ENCODE assay signal across 1 cellular context in the genomic region with DNA sequence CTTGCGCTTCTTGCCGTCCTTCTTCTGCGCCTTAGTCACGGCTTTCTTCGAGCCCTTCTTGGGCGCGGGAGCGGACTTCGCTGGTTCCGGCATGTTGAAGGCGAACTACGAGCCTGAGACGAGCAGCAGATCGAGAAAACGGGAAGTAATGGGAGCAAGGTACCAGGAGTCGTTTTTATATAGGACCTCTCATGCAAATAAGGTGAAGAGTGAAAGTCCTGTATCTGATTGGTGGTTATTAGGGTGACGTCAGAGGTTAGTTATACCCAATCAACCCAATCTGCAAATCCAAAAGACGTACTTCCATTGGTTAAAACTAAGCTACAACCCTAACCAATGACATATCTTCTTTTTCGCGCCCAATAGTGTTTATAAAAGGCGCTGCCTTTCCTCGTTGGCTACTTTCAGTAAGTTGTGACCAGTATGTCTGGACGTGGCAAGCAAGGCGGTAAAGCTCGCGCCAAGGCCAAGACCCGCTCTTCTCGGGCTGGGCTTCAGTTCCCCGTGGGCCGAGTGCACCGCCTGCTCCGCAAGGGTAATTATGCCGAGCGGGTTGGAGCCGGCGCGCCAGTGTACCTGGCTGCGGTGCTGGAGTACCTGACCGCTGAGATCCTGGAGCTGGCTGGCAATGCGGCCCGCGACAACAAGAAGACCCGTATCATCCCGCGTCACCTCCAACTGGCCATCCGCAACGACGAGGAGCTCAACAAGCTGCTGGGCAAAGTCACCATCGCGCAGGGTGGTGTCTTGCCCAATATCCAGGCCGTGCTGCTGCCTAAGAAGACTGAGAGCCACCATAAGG.
TF ChIP-seq lines count a peak whose summit lies in the region.

No MANE protein-coding gene starts in this region.

TF ChIP-seq in HEK293, 187 proteins besides CTCF, POLR2A, EP300 and RAD21 (continued from another document and continues in another):
- TF ChIP-seq, protein P1, sequence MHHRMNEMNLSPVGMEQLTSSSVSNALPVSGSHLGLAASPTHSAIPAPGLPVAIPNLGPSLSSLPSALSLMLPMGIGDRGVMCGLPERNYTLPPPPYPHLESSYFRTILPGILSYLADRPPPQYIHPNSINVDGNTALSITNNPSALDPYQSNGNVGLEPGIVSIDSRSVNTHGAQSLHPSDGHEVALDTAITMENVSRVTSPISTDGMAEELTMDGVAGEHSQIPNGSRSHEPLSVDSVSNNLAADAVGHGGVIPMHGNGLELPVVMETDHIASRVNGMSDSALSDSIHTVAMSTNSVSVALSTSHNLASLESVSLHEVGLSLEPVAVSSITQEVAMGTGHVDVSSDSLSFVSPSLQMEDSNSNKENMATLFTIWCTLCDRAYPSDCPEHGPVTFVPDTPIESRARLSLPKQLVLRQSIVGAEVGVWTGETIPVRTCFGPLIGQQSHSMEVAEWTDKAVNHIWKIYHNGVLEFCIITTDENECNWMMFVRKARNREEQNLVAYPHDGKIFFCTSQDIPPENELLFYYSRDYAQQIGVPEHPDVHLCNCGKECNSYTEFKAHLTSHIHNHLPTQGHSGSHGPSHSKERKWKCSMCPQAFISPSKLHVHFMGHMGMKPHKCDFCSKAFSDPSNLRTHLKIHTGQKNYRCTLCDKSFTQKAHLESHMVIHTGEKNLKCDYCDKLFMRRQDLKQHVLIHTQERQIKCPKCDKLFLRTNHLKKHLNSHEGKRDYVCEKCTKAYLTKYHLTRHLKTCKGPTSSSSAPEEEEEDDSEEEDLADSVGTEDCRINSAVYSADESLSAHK (tag by site-specific recombination; IDR thresholded peaks at IDR 0.05) = no peak
- TF ChIP-seq ZNF76 (tag by site-specific recombination; IDR thresholded peaks at IDR 0.05; ENCODE audit: borderline replicate concordance, low read depth) = no peak; the same call in 1 of the 2 replicates
- TF ChIP-seq ZBTB8A (tag by site-specific recombination; IDR thresholded peaks at IDR 0.05) = peak; percentile 6; the same call in 1 of the 2 replicates
- TF ChIP-seq ZNF354C (tag by site-specific recombination; IDR thresholded peaks at IDR 0.05; ENCODE audit: borderline replicate concordance, low read depth) = no peak
- TF ChIP-seq TCF7L2 (IDR thresholded peaks at IDR 0.05; ENCODE audit: borderline replicate concordance, low read depth, low read length) = no peak
- TF ChIP-seq OSR2 (tag by site-specific recombination; IDR thresholded peaks at IDR 0.05) = no peak
- no peak for TF ChIP-seq ZNF48 (tag by site-specific recombination; IDR thresholded peaks at IDR 0.05)
- no peak for TF ChIP-seq ZNF37A (tag by site-specific recombination; IDR thresholded peaks at IDR 0.05)
- 0 out of 2 replicates have a peak, but pooled peaks have one; percentile 64 for TF ChIP-seq BCL11A (tag by site-specific recombination; IDR thresholded peaks at IDR 0.05; ENCODE audit: low read depth)
- TF ChIP-seq SP3 (tag by site-specific recombination; IDR thresholded peaks at IDR 0.05) = peak; percentile 53
- TF ChIP-seq ZNF211 (tag by site-specific recombination; IDR thresholded peaks at IDR 0.05; ENCODE audit: low read depth) = no peak
- TF ChIP-seq ZNF621 (tag by site-specific recombination; IDR thresholded peaks at IDR 0.05) = no peak
- TF ChIP-seq, protein P2, sequence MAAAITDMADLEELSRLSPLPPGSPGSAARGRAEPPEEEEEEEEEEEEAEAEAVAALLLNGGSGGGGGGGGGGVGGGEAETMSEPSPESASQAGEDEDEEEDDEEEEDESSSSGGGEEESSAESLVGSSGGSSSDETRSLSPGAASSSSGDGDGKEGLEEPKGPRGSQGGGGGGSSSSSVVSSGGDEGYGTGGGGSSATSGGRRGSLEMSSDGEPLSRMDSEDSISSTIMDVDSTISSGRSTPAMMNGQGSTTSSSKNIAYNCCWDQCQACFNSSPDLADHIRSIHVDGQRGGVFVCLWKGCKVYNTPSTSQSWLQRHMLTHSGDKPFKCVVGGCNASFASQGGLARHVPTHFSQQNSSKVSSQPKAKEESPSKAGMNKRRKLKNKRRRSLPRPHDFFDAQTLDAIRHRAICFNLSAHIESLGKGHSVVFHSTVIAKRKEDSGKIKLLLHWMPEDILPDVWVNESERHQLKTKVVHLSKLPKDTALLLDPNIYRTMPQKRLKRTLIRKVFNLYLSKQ (tag by site-specific recombination; IDR thresholded peaks at IDR 0.05; ENCODE audit: borderline replicate concordance) = no peak
- TF ChIP-seq ZNF184 (tag by site-specific recombination; IDR thresholded peaks at IDR 0.05) = peak; percentile 65; the same call in 1 of the 2 replicates
- TF ChIP-seq ZNF132 (tag by site-specific recombination; IDR thresholded peaks at IDR 0.05; ENCODE audit: borderline replicate concordance) = no peak
- TF ChIP-seq ZNF585B (tag by site-specific recombination; IDR thresholded peaks at IDR 0.05) = no peak
- TF ChIP-seq SP7 (tag by site-specific recombination; IDR thresholded peaks at IDR 0.05) = peak; percentile 79
- TF ChIP-seq ZFP41 (tag by site-specific recombination; IDR thresholded peaks at IDR 0.05; ENCODE audit: borderline replicate concordance) = peak; percentile 79; the same call in 1 of the 2 replicates
- TF ChIP-seq, protein P3, sequence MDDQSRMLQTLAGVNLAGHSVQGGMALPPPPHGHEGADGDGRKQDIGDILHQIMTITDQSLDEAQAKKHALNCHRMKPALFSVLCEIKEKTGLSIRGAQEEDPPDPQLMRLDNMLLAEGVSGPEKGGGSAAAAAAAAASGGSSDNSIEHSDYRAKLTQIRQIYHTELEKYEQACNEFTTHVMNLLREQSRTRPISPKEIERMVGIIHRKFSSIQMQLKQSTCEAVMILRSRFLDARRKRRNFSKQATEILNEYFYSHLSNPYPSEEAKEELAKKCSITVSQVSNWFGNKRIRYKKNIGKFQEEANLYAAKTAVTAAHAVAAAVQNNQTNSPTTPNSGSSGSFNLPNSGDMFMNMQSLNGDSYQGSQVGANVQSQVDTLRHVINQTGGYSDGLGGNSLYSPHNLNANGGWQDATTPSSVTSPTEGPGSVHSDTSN (CRISPR knock-in tag; IDR thresholded peaks at IDR 0.05) = 0 out of 2 replicates have a peak, but pooled peaks have one; percentile 47
- no peak for TF ChIP-seq ZBTB11 (tag by site-specific recombination; conservative IDR thresholded peaks at IDR 0.05; ENCODE audit: low read depth)
- TF ChIP-seq REPIN1 (tag by site-specific recombination; IDR thresholded peaks at IDR 0.05; ENCODE audit: low read depth) = no peak
- TF ChIP-seq ZNF221 (tag by site-specific recombination; IDR thresholded peaks at IDR 0.05; ENCODE audit: borderline replicate concordance) = no peak
- TF ChIP-seq SP2 (tag by site-specific recombination; IDR thresholded peaks at IDR 0.05) = peak; percentile 91
- no peak for TF ChIP-seq IKZF3 (tag by site-specific recombination; IDR thresholded peaks at IDR 0.05)
- TF ChIP-seq ZNF280C (tag by site-specific recombination; IDR thresholded peaks at IDR 0.05) = no peak
- TF ChIP-seq, protein P4, sequence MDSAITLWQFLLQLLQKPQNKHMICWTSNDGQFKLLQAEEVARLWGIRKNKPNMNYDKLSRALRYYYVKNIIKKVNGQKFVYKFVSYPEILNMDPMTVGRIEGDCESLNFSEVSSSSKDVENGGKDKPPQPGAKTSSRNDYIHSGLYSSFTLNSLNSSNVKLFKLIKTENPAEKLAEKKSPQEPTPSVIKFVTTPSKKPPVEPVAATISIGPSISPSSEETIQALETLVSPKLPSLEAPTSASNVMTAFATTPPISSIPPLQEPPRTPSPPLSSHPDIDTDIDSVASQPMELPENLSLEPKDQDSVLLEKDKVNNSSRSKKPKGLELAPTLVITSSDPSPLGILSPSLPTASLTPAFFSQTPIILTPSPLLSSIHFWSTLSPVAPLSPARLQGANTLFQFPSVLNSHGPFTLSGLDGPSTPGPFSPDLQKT (IDR thresholded peaks at IDR 0.05; ENCODE audit: borderline replicate concordance, low read depth, low read length) = peak; percentile 43; the same call in 1 of the 2 replicates
- peak; percentile 92 for TF ChIP-seq SCRT2 (tag by site-specific recombination; IDR thresholded peaks at IDR 0.05)
- TF ChIP-seq PRDM1 (tag by site-specific recombination; IDR thresholded peaks at IDR 0.05) = 0 out of 2 replicates have a peak, but pooled peaks have one; percentile 9
- no peak for TF ChIP-seq ZNF791 (tag by site-specific recombination; IDR thresholded peaks at IDR 0.05)
- 0 out of 2 replicates have a peak, but pooled peaks have one; percentile 24 for TF ChIP-seq MZF1 (tag by site-specific recombination; IDR thresholded peaks at IDR 0.05; ENCODE audit: borderline replicate concordance)
- TF ChIP-seq, protein P5, sequence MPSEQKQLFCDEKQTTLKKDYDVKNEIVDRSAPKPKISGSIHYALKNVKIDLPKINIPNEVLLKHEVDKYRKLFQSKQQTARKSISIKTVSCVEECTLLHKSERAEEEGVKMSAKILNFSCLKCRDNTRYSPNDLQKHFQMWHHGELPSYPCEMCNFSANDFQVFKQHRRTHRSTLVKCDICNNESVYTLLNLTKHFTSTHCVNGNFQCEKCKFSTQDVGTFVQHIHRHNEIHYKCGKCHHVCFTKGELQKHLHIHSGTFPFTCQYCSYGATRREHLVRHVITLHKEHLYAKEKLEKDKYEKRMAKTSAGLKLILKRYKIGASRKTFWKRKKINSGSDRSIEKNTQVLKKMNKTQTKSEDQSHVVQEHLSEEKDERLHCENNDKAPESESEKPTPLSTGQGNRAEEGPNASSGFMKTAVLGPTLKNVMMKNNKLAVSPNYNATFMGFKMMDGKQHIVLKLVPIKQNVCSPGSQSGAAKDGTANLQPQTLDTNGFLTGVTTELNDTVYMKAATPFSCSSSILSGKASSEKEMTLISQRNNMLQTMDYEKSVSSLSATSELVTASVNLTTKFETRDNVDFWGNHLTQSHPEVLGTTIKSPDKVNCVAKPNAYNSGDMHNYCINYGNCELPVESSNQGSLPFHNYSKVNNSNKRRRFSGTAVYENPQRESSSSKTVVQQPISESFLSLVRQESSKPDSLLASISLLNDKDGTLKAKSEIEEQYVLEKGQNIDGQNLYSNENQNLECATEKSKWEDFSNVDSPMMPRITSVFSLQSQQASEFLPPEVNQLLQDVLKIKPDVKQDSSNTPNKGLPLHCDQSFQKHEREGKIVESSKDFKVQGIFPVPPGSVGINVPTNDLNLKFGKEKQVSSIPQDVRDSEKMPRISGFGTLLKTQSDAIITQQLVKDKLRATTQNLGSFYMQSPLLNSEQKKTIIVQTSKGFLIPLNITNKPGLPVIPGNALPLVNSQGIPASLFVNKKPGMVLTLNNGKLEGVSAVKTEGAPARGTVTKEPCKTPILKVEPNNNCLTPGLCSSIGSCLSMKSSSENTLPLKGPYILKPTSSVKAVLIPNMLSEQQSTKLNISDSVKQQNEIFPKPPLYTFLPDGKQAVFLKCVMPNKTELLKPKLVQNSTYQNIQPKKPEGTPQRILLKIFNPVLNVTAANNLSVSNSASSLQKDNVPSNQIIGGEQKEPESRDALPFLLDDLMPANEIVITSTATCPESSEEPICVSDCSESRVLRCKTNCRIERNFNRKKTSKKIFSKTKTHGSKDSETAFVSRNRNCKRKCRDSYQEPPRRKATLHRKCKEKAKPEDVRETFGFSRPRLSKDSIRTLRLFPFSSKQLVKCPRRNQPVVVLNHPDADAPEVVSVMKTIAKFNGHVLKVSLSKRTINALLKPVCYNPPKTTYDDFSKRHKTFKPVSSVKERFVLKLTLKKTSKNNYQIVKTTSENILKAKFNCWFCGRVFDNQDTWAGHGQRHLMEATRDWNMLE (tag by site-specific recombination; conservative IDR thresholded peaks at IDR 0.05; ENCODE audit: low read depth) = no peak
